In the genomic region with DNA sequence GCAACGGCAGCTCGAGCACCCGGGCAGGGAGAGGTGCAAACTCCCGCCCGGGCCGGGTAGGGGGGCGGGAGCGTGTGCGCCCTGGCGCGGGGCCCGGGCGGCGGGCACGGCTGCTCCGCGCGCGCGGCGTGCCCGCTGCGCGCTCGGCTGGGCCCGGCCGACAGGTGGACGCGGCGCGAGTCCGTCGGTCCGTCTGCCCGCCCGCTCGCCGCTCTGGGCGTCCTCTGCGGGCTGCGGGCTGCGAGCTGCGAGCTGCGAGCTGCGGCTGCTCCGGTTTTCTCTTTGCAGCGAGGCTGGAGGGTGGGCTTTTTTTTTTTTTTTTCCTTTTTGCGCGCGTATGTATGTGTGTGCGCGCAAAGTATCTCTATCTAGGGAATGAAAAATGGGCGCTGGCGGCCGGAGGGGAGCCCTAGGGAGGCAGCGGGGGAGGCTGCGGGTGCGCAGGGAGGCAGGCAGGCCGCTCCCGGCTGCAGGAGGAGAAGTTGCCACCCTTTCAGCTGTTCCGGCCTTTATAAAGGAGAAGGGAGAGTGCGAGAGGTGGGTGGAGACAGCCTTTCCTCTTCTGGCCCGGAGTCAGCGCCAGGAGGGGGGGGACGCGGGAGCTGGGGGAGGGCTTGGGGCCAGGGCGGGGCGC, we compare ENCODE assay signal across 9 cellular contexts. TPM values are rescaled to one million over a fixed set of nuclear protein-coding genes. Genes with fewer than 3 reads are reported as not detected.
A peak's percentile ranks its signal among the peaks of the same experiment; 100 is the strongest.
DNase-seq lines count a peak whose midpoint lies in the region; TF ChIP-seq lines count a peak whose summit lies in the region.
"Had no signal": no experiment of that assay in that cellular context is flagged by ENCODE, and none has a peak within 500 bp of the region (broad histone marks: within the 10 kb centered on the region; RNA-seq: fewer than 3 reads in every experiment).

A gene (minus strand): TSS at position 487 of the 634 bp plus-strand sequence. CDS start 1,019 bp downstream, outside the sequence.

- H3K79me2 ChIP-seq in OCI-LY7 (ENCODE audit: insufficient read depth, low read depth, low read length): no peaks in the 10 kb centered on the region

- H3K9me3 ChIP-seq in HUES64 (ENCODE audit: insufficient read depth, low read depth, low read length): no peaks in the 10 kb centered on the region
- no peaks in the 10 kb centered on the region for H3K9me3 ChIP-seq in iPS-18c (ENCODE audit: control insufficient read depth, insufficient read depth, low read length)
- H3K9me3 ChIP-seq in OCI-LY7 (ENCODE audit: low read length): no peaks in the 10 kb centered on the region

- no peaks in the 10 kb centered on the region for H3K36me3 ChIP-seq in HUES64 (ENCODE audit: insufficient read depth, low read length)
- H3K36me3 ChIP-seq in OCI-LY7 (ENCODE audit: insufficient read depth, low read length): no peaks in the 10 kb centered on the region

- intact Hi-C loops in OCI-LY7 (cut with micrococcal nuclease; ENCODE audit: unreplicated experiment): no loop called here

- peak within 1 kb of the TSS; percentile 67 for H3K4me3 ChIP-seq in HUES64 (ENCODE audit: low read length)
- peak within 1 kb of the TSS; percentile 28 for H3K4me3 ChIP-seq in astrocyte of the cerebellum (ENCODE audit: low read depth, low read length)
- H3K4me3 ChIP-seq in iPS-18c (ENCODE audit: insufficient read depth, low read depth, low read length): peak within 1 kb of the TSS; percentile 64
- peak within 1 kb of the TSS; percentile 39 for H3K4me3 ChIP-seq in skeletal muscle cell (ENCODE audit: low read depth, low read length)
- no peak within 1 kb of the TSS for H3K4me3 ChIP-seq in OCI-LY7 (ENCODE audit: low read depth, low read length, poor library complexity, severe bottlenecking)

- POLR2A ChIA-PET in OCI-LY7 (lab: Charles Lee): no interaction called here

- peak within 1 kb of the TSS; percentile 55; the same call in 1 of the 2 replicates for H3K9ac ChIP-seq in HUES64 (ENCODE audit: low read depth, low read length)

- BruUV-seq in OCI-LY7 (replicated peaks; lab: Mats Ljungman, UMichigan): no TSS peak

- 1% methylated on average over 67 of the region's 68 CpGs for WGBS in HUES64

- TF ChIP-seq CTCF in C4-2B (conservative IDR thresholded peaks at IDR 0.05) (no peak), astrocyte of the cerebellum (IDR thresholded peaks at IDR 0.05; ENCODE audit: low read depth, low read length, missing control alignments) (no peak), OCI-LY7 (conservative IDR thresholded peaks at IDR 0.05; ENCODE audit: low read length) (no peak)

- H3K27me3 ChIP-seq in HUES64 (ENCODE audit: insufficient read depth, low read length): peaks cover 95% of the 10 kb centered on the region

- H2AFZ ChIP-seq in OCI-LY7 (ENCODE audit: low read length): no peak within 1 kb of the TSS

- in situ Hi-C loops in astrocyte of the cerebellum (cut with HindIII; ENCODE audit: low sequenced_read_pairs): no loop called here

- H3K27ac ChIP-seq in C4-2B (peak within 1 kb of the TSS; percentile 91), HUES64 (ENCODE audit: low read depth, low read length) (no peak within 1 kb of the TSS), OCI-LY7 (ENCODE audit: low read depth, low read length, poor library complexity, severe bottlenecking) (no peak within 1 kb of the TSS)
- H3K27ac ChIP-seq: HL-60 had no signal

- CTCF ChIA-PET in OCI-LY7 (lab: Charles Lee; ENCODE audit: unreplicated experiment): no interaction called here

- H3K9me2 ChIP-seq in OCI-LY7 (ENCODE audit: insufficient read depth, low read length): no peaks in the 10 kb centered on the region

- DNase-seq in astrocyte of the cerebellum (ENCODE audit: low read depth): no peak
- DNase-seq in skeletal muscle cell (ENCODE audit: low read depth): no peak
- no peak for DNase-seq in ureter (ENCODE audit: low spot score)
- DNase-seq in OCI-LY7 (ENCODE audit: low spot score): no peak
- DNase-seq in NCI-H524 treated with DMSO at 0.1 percent for 48 hours (lab: John Stamatoyannopoulos, UW): no peak

- H3K4me1 ChIP-seq in HUES64 (ENCODE audit: insufficient read depth, low read length): peaks cover 10% of the 10 kb centered on the region
- peaks cover 10% of the 10 kb centered on the region for H3K4me1 ChIP-seq in OCI-LY7 (ENCODE audit: insufficient read depth, low read length, poor library complexity, severe bottlenecking)

- no peaks in the 10 kb centered on the region for H4K20me1 ChIP-seq in OCI-LY7 (ENCODE audit: insufficient read depth, low read length)

- no peak within 1 kb of the TSS for H3K4me2 ChIP-seq in OCI-LY7 (ENCODE audit: low read length)

RNA-seq across cellular contexts. Expression of the gene that starts here (rescaled TPM):
- 1.8 TPM for polyA plus RNA-seq in HUES64 (2013, experiment 1 of 2)
- polyA plus RNA-seq in HUES64 (2013, experiment 2 of 2): 2.9 TPM
- total RNA-seq in ureter: 5.9 TPM
- not detected in 2 replicates for total RNA-seq in OCI-LY7 (2014; rRNA removed; shearing (Covaris generic))
- 0.13 and 0.27 TPM in 2 replicates for total RNA-seq in OCI-LY7 (2022)
